Comparison of ENCODE assay signal across 10 cellular contexts in the genomic region with DNA sequence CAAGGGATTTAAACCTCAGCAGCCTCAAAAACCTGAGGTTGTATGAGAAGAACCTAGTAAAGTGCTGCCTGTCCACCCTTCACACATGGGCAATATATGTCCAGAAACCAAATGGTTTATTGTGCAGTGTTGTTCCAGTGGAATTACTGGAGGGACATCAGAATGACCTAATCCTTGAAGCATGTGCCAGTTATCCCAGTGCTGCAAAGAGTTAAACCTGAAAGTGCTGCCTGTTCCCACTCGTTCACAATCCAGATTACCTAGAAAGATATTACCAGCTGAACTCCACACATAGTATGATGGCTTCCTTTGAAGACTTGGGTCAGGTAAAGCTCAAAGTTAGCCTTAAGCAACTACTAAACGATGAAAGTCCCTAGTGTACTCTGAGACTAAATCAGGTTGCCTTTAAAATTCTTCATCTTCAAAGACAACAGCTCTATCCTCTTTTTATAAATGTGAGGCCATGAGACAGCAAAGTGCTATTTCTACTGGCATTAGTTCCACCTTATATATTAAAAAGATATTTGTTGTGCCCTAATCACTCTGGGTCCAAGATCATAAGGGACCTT.
A peak's percentile ranks its signal among the peaks of the same experiment; 100 is the strongest.
DNase-seq lines count a peak whose midpoint lies in the region; ATAC-seq, FAIRE-seq and TF ChIP-seq lines count a peak whose summit lies in the region.
"Had no signal": no experiment of that assay in that cellular context is flagged by ENCODE, and none has a peak within 500 bp of the region (broad histone marks: within the 10 kb centered on the region; RNA-seq: fewer than 3 reads in every experiment).

No MANE protein-coding gene starts in this region.

- H3K27ac ChIP-seq in subcutaneous abdominal adipose tissue (ENCODE audit: low read depth, low read length) = peak overlapping the region; percentile 5
- H3K27ac ChIP-seq: cardiac muscle cell, tibial artery had no signal

- DNase-seq in activated naive CD8-positive, alpha-beta T cell treated with anti-CD3 and anti-CD28 coated beads for 36 hours = no peak
- DNase-seq in M059J (ENCODE audit: low read depth) = peak; percentile 87
- DNase-seq in effector memory CD8-positive, alpha-beta T cell = no peak
- DNase-seq in amygdala (lab: John Stamatoyannopoulos, UW) = no peak
- DNase-seq in GM12892 (ENCODE audit: insufficient read length) = no peak
- DNase-seq in NCI-H146 (lab: John Stamatoyannopoulos, UW) = no peak

- H3K36me3 ChIP-seq in subcutaneous abdominal adipose tissue (ENCODE audit: control insufficient read depth in 5 of 5, insufficient read depth in 5 of 5, low read length in 5 of 5) = no peaks in the 10 kb centered on the region
- H3K36me3 ChIP-seq: cardiac muscle cell, tibial artery had no signal

- H3K4me3 ChIP-seq in subcutaneous abdominal adipose tissue (ENCODE audit: low read depth in 1 of 5, low read length in 5 of 5) = no peak overlapping the region
- H3K4me3 ChIP-seq: cardiac muscle cell, tibial artery had no signal

- no peak for FAIRE-seq in GM12892 (lab: Jason Lieb, UNC)

- no peaks in the 10 kb centered on the region for H3K9me3 Mint-ChIP-seq in activated naive CD8-positive, alpha-beta T cell (ENCODE audit: low read depth)
- no peaks in the 10 kb centered on the region for H3K9me3 Mint-ChIP-seq in activated naive CD8-positive, alpha-beta T cell treated with anti-CD3 and anti-CD28 coated beads for 36 hours
- H3K9me3 Mint-ChIP-seq in effector memory CD8-positive, alpha-beta T cell = no peaks in the 10 kb centered on the region

- no peaks in the 10 kb centered on the region for H3K27me3 Mint-ChIP-seq in activated naive CD8-positive, alpha-beta T cell
- no peaks in the 10 kb centered on the region for H3K27me3 Mint-ChIP-seq in activated naive CD8-positive, alpha-beta T cell treated with anti-CD3 and anti-CD28 coated beads for 36 hours
- no peaks in the 10 kb centered on the region for H3K27me3 Mint-ChIP-seq in effector memory CD8-positive, alpha-beta T cell

- peak overlapping the region; percentile 70 for H3K27ac Mint-ChIP-seq in activated naive CD8-positive, alpha-beta T cell
- no peak overlapping the region for H3K27ac Mint-ChIP-seq in activated naive CD8-positive, alpha-beta T cell treated with anti-CD3 and anti-CD28 coated beads for 36 hours
- peak overlapping the region; percentile 23 to 45 for H3K27ac Mint-ChIP-seq in effector memory CD8-positive, alpha-beta T cell

- H3K4me1 ChIP-seq in subcutaneous abdominal adipose tissue (ENCODE audit: control insufficient read depth in 5 of 5, insufficient read depth in 5 of 5, low read length in 5 of 5) = peaks cover 12 to 41% (median 25%) of the 10 kb centered on the region in 5 donors

- TF ChIP-seq POLR2A in GM12892 (IDR thresholded peaks at IDR 0.05; ENCODE audit: low read depth, low read length) = no peak

- H3K36me3 Mint-ChIP-seq in activated naive CD8-positive, alpha-beta T cell = peaks cover 13% of the 10 kb centered on the region
- H3K36me3 Mint-ChIP-seq in activated naive CD8-positive, alpha-beta T cell treated with anti-CD3 and anti-CD28 coated beads for 36 hours = peaks cover 13% of the 10 kb centered on the region
- H3K36me3 Mint-ChIP-seq in effector memory CD8-positive, alpha-beta T cell (ENCODE audit: insufficient read depth) = peaks cover 15% of the 10 kb centered on the region

- H3K4me1 Mint-ChIP-seq in activated naive CD8-positive, alpha-beta T cell (ENCODE audit: low read depth) = peaks cover 88% of the 10 kb centered on the region
- peaks cover 57% of the 10 kb centered on the region for H3K4me1 Mint-ChIP-seq in activated naive CD8-positive, alpha-beta T cell treated with anti-CD3 and anti-CD28 coated beads for 36 hours
- peaks cover 42 to 82% of the 10 kb centered on the region in 2 donors for H3K4me1 Mint-ChIP-seq in effector memory CD8-positive, alpha-beta T cell (ENCODE audit: low read depth in 2 of 2)

- peak; percentile 13 for ATAC-seq in effector memory CD8-positive, alpha-beta T cell (replicated peaks)

- H3K4me3 Mint-ChIP-seq in activated naive CD8-positive, alpha-beta T cell = no peak overlapping the region
- H3K4me3 Mint-ChIP-seq in activated naive CD8-positive, alpha-beta T cell treated with anti-CD3 and anti-CD28 coated beads for 36 hours = no peak overlapping the region
- H3K4me3 Mint-ChIP-seq in effector memory CD8-positive, alpha-beta T cell = peak overlapping the region in 1 of 2 donors; percentile 7

- H3K27me3 ChIP-seq in subcutaneous abdominal adipose tissue (ENCODE audit: control insufficient read depth in 5 of 5, insufficient read depth in 4 of 5, low read length in 5 of 5) = no peaks in the 10 kb centered on the region

- no peaks in the 10 kb centered on the region for H3K9me3 ChIP-seq in subcutaneous abdominal adipose tissue (ENCODE audit: control insufficient read depth in 5 of 5, low read length in 5 of 5)
- H3K9me3 ChIP-seq: tibial artery had no signal

- H3K9ac ChIP-seq in subcutaneous abdominal adipose tissue (ENCODE audit: low read length in 5 of 5) = no peak overlapping the region
